ENCODE assay signal across 8 cellular contexts in the genomic region with DNA sequence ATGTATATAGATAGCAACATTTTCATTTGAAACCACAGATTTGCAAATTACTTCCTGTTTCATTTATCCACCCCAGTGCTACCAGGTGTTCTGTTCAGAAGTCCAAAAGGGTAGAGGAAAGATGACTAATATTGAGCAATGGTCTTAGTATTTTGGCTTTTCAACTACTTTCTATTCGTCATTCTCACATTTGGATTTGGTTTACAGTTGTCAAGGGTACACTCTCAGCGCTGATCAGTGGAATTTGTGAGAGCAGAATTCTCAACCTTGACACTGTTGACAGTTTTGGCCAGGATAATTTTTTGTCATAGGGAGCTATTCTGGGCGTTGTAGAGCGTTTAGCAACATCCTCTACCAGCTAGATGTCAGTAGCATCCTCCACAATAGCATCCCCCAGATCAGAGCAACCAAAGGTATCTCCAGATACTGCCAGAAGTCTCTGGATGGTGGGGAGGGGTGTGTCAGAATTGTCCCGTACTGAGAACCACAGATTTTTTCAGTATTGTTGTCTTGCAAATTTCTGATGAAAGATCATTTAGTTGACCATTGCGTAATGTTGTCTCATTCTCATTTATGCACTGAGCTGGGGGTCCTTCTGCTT. TPM values are rescaled to one million over a fixed set of nuclear protein-coding genes. Genes with fewer than 3 reads are reported as not detected.
A peak's percentile ranks its signal among the peaks of the same experiment; 100 is the strongest.
DNase-seq lines count a peak whose midpoint lies in the region; ATAC-seq and TF ChIP-seq lines count a peak whose summit lies in the region.

No MANE protein-coding gene starts in this region.

- CTCF ChIA-PET in CD8-positive, alpha-beta T cell (lab: Charles Lee): interaction anchor here (1.5 to 1.8 kb wide), 2 partner anchors 31 to 34 kb away, joined by 3 to 5 read pairs; no protein-coding TSS in a partner anchor

- no peak overlapping the region for H3K4me3 ChIP-seq in CD8-positive, alpha-beta T cell (ENCODE audit: low read depth, low read length)
- no peak overlapping the region for H3K4me3 ChIP-seq in dorsolateral prefrontal cortex

- no peak for TF ChIP-seq CTCF in CD8-positive, alpha-beta T cell (IDR thresholded peaks at IDR 0.05)
- TF ChIP-seq CTCF in dorsolateral prefrontal cortex (IDR thresholded peaks at IDR 0.05 in 54 of 56, conservative IDR thresholded peaks at IDR 0.05 in 2 of 56; ENCODE audit: low read depth in 1 of 56, partially characterized antibody in 56 of 56): no peak

- H3K27me3 Mint-ChIP-seq in CD8-positive, alpha-beta T cell (ENCODE audit: low read depth): no peaks in the 10 kb centered on the region
- H3K27me3 Mint-ChIP-seq in stimulated activated naive CD8-positive, alpha-beta T cell treated with anti-CD3 and anti-CD28 coated beads, Interleukin-15, amount 100 ng/mL, for 72 hours: no peaks in the 10 kb centered on the region

- H3K4me1 Mint-ChIP-seq in CD8-positive, alpha-beta T cell (ENCODE audit: low read depth): peaks cover 63% of the 10 kb centered on the region
- peaks cover 67% of the 10 kb centered on the region for H3K4me1 Mint-ChIP-seq in stimulated activated naive CD8-positive, alpha-beta T cell treated with anti-CD3 and anti-CD28 coated beads, Interleukin-15, amount 100 ng/mL, for 72 hours

- peak; percentile 4 for ATAC-seq in CD8-positive, alpha-beta T cell
- peak; percentile 58 for ATAC-seq in GM19455 (IDR thresholded peaks at IDR 0.05; ENCODE audit: unreplicated experiment)
- peak; percentile 64 for ATAC-seq in HG03457 (IDR thresholded peaks at IDR 0.05; ENCODE audit: unreplicated experiment)
- peak; percentile 64 to 65 for ATAC-seq in activated naive CD4-positive, alpha-beta T cell treated with anti-CD3 and anti-CD28 coated beads, Interleukin-2, amount 50 U/mL, for 72 hours
- ATAC-seq in stimulated activated naive CD8-positive, alpha-beta T cell treated with anti-CD3 and anti-CD28 coated beads, Interleukin-15, amount 100 ng/mL, for 72 hours: peak; percentile 75

- H3K9me3 ChIP-seq in CD8-positive, alpha-beta T cell (ENCODE audit: low read length): no peaks in the 10 kb centered on the region

- peak overlapping the region; percentile 90 for H3K27ac Mint-ChIP-seq in CD8-positive, alpha-beta T cell
- peak overlapping the region; percentile 77 to 90 for H3K27ac Mint-ChIP-seq in activated naive CD4-positive, alpha-beta T cell treated with anti-CD3 and anti-CD28 coated beads, Interleukin-2, amount 50 U/mL, for 72 hours
- peak overlapping the region; percentile 16 to 67 for H3K27ac Mint-ChIP-seq in stimulated activated naive CD8-positive, alpha-beta T cell treated with anti-CD3 and anti-CD28 coated beads, Interleukin-15, amount 100 ng/mL, for 72 hours

- intact Hi-C loops in CD8-positive, alpha-beta T cell (cut with DNase I, micrococcal nuclease): no loop called here
- intact Hi-C loops in posterior vena cava (cut with DNase I): no loop called here
- intact Hi-C loops in dorsolateral prefrontal cortex (cut with DNase I): no loop called here

- H3K4me3 Mint-ChIP-seq in CD8-positive, alpha-beta T cell: peak overlapping the region; percentile 69
- H3K4me3 Mint-ChIP-seq in stimulated activated naive CD8-positive, alpha-beta T cell treated with anti-CD3 and anti-CD28 coated beads, Interleukin-15, amount 100 ng/mL, for 72 hours: peak overlapping the region; percentile 25 to 36

- peaks cover 51% of the 10 kb centered on the region for H3K36me3 Mint-ChIP-seq in CD8-positive, alpha-beta T cell
- peaks cover under 1 to 13% of the 10 kb centered on the region in 2 donors for H3K36me3 Mint-ChIP-seq in activated naive CD4-positive, alpha-beta T cell treated with anti-CD3 and anti-CD28 coated beads, Interleukin-2, amount 50 U/mL, for 72 hours

- peaks cover 39% of the 10 kb centered on the region for H3K4me1 ChIP-seq in CD8-positive, alpha-beta T cell (ENCODE audit: insufficient read depth, low read length)

- POLR2A ChIA-PET in CD8-positive, alpha-beta T cell (lab: Charles Lee): interaction anchor here (0.7 to 3.6 kb wide), 2 partner anchors 32 to 180 kb away, joined by 6 to 19 read pairs; a partner anchor contains a TSS

- H3K36me3 ChIP-seq in CD8-positive, alpha-beta T cell (ENCODE audit: insufficient read depth, low read length): peaks cover 11% of the 10 kb centered on the region

- H3K9me3 Mint-ChIP-seq in CD8-positive, alpha-beta T cell: no peaks in the 10 kb centered on the region
- no peaks in the 10 kb centered on the region for H3K9me3 Mint-ChIP-seq in activated naive CD4-positive, alpha-beta T cell treated with anti-CD3 and anti-CD28 coated beads, Interleukin-2, amount 50 U/mL, for 72 hours
- no peaks in the 10 kb centered on the region for H3K9me3 Mint-ChIP-seq in stimulated activated naive CD8-positive, alpha-beta T cell treated with anti-CD3 and anti-CD28 coated beads, Interleukin-15, amount 100 ng/mL, for 72 hours

- DNase-seq in CD8-positive, alpha-beta T cell: peak in 1 of 7 experiments; percentile 12
- DNase-seq in activated naive CD4-positive, alpha-beta T cell treated with anti-CD3 and anti-CD28 coated beads, Interleukin-2, amount 50 U/mL, for 72 hours (ENCODE audit: low spot score in 2 of 2): peak in 1 of 2 donors; percentile 32
- peak; percentile 31 to 44 for DNase-seq in stimulated activated naive CD8-positive, alpha-beta T cell treated with anti-CD3 and anti-CD28 coated beads, Interleukin-15, amount 100 ng/mL, for 72 hours
- DNase-seq in COLO829 (ENCODE audit: low spot score): no peak
- DNase-seq in posterior vena cava (ENCODE audit: low spot score): no peak
- no peak for DNase-seq in dorsolateral prefrontal cortex

- H3K27me3 ChIP-seq in CD8-positive, alpha-beta T cell (ENCODE audit: insufficient read depth, low read length): no peaks in the 10 kb centered on the region
- no peaks in the 10 kb centered on the region for H3K27me3 ChIP-seq in dorsolateral prefrontal cortex

- no peak overlapping the region for H3K27ac ChIP-seq in CD8-positive, alpha-beta T cell (ENCODE audit: low read depth, low read length)
- H3K27ac ChIP-seq in dorsolateral prefrontal cortex: no peak overlapping the region

RNA-seq across cellular contexts. Expression of gene HMCES, which starts 4.2 kb away (rescaled TPM):
- total RNA-seq in CD8-positive, alpha-beta T cell: 10 to 100 TPM; 69.5 to 78.7 TPM
- total RNA-seq in activated naive CD4-positive, alpha-beta T cell treated with anti-CD3 and anti-CD28 coated beads, Interleukin-2, amount 50 U/mL, for 72 hours: 10 to 100 TPM; 58.5 to 78.7 TPM
- total RNA-seq in posterior vena cava: 10 to 100 TPM; 24.5 to 25.2 TPM
- 10 to 100 TPM; 31.9 to 85.5 (median 48.3) TPM for total RNA-seq in dorsolateral prefrontal cortex

RNA-seq across cellular contexts. Expression of gene COPG1, which starts 33.4 kb away (rescaled TPM):
- total RNA-seq in CD8-positive, alpha-beta T cell: 10 to 100 TPM; 77.0 to 93.5 TPM
- total RNA-seq in activated naive CD4-positive, alpha-beta T cell treated with anti-CD3 and anti-CD28 coated beads, Interleukin-2, amount 50 U/mL, for 72 hours: 100 to 1,000 TPM; 130 to 147 TPM
- 100 to 1,000 TPM; 139 to 143 TPM for total RNA-seq in posterior vena cava
- 100 to 1,000 TPM in 108 of 120 experiments, 10 to 100 TPM in 12; 64.7 to 179 (median 137) TPM for total RNA-seq in dorsolateral prefrontal cortex

Comparison
In these comparisons a context has a peak if more than half of its experiments do, and no peak if none do; other contexts are left out.
1. ATAC-seq: peak in every context shown above with its lines; median percentile 75 in stimulated activated naive CD8-positive, alpha-beta T cell treated with anti-CD3 and anti-CD28 coated beads, Interleukin-15, amount 100 ng/mL, for 72 hours; 64 in activated naive CD4-positive, alpha-beta T cell treated with anti-CD3 and anti-CD28 coated beads, Interleukin-2, amount 50 U/mL, for 72 hours; 64 in HG03457; 58 in GM19455; 4 in CD8-positive, alpha-beta T cell.
2. DNase-seq: peak in stimulated activated naive CD8-positive, alpha-beta T cell treated with anti-CD3 and anti-CD28 coated beads, Interleukin-15, amount 100 ng/mL, for 72 hours (2 of 2); none in COLO829 (single experiment), posterior vena cava (single experiment) and dorsolateral prefrontal cortex (0 of 10).
3. Peak in every context shown above with its lines, with median percentiles within 50 percentile points of each other: H3K27ac Mint-ChIP-seq.